In the genomic region with DNA sequence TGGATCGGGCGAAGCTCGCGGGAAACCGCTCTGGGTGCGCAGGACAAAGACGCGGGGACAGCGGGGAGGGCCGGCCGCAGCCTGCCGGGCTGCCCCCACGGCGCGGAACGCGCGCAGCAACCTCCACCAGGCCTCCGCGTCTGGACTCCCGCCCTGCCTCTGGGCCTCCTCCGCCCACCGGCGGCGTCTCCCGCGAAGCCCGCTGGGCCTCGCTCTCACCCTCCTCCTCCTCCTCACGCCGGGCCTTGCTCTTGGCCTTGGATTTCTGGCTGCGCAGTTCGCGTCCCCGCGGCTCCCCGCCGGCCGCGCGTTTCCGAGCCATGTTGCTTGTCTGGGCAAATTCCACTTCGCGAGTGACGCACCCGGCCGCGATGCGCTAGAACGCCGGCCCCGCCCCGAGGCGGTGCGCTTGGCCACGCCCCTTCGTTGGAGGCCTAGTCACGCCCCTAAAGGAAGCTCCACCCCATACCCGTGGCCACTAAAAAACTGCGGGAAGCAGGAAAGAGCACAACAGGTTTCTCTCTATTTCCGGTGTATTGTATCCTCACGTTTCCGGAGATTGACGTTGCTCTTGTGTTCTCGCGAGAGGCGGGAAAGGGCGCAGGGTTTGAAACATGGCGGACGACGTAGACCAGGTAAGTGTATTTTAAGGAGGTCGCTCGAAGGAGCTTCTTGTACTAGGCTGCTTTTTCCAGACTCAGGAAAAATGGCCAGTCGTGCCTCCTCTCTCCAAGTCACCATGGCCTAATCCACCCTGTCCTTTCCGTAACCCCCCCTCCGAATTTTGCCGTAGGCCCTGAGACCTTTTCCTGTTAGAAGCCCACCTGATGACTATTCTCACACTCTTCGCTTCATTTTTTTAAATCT, we compare ENCODE assay signal across 8 cellular contexts. TPM values are rescaled to one million over a fixed set of nuclear protein-coding genes. Genes with fewer than 3 reads are reported as not detected.
A peak's percentile ranks its signal among the peaks of the same experiment; 100 is the strongest.
DNase-seq lines count a peak whose midpoint lies in the region; ATAC-seq, FAIRE-seq and TF ChIP-seq lines count a peak whose summit lies in the region.

A gene (plus strand): TSS at position 571 of the 867 bp plus-strand sequence. CDS start 44 bp downstream, at position 615.
A gene (minus strand): TSS at position 355 of the 867 bp plus-strand sequence. CDS start 33 bp downstream, at position 322.

- H3K79me2 ChIP-seq in OCI-LY7 (ENCODE audit: insufficient read depth, low read depth, low read length): peaks cover 94% of the 10 kb centered on the region

- no TSS peak for BruUV-seq in OCI-LY7 (replicated peaks; lab: Mats Ljungman, UMichigan)

- intact Hi-C loops in OCI-LY7 (cut with micrococcal nuclease; ENCODE audit: unreplicated experiment): loop anchor here (1.0 to 5.0 kb wide), 2 partner anchors 54 to 769 kb away; a partner anchor contains a TSS

- peak within 1 kb of the TSS; percentile 52 for H3K27ac ChIP-seq in OCI-LY7 (ENCODE audit: low read depth, low read length, poor library complexity, severe bottlenecking)

- H3K4me3 ChIP-seq in OCI-LY7 (ENCODE audit: low read depth, low read length, poor library complexity, severe bottlenecking): peak within 1 kb of the TSS; percentile 91

- CTCF ChIA-PET in OCI-LY7 (lab: Charles Lee; ENCODE audit: unreplicated experiment): interaction anchor here (1.0 to 1.4 kb wide), 3 partner anchors 11 to 56 kb away, joined by 3 to 4 read pairs (median 3); no protein-coding TSS in a partner anchor

- H3K4me1 ChIP-seq in OCI-LY7 (ENCODE audit: insufficient read depth, low read length, poor library complexity, severe bottlenecking): peaks cover 53% of the 10 kb centered on the region

- peaks cover 45% of the 10 kb centered on the region for H3K4me1 Mint-ChIP-seq in endothelial cell (ENCODE audit: unreplicated experiment)
- peaks cover 45% of the 10 kb centered on the region for H3K4me1 Mint-ChIP-seq in mesothelial cell of epicardium

- H3K4me2 ChIP-seq in OCI-LY7 (ENCODE audit: low read length): peak within 1 kb of the TSS; percentile 84

- peaks cover 16% of the 10 kb centered on the region; the same call in 1 of the 2 replicates for H4K20me1 ChIP-seq in OCI-LY7 (ENCODE audit: insufficient read depth, low read length)

- peak within 1 kb of the TSS; percentile 90 for H2AFZ ChIP-seq in OCI-LY7 (ENCODE audit: low read length)

- no peaks in the 10 kb centered on the region for H3K9me3 ChIP-seq in OCI-LY7 (ENCODE audit: low read length)

- FAIRE-seq in D721Med (lab: Jason Lieb, UNC): no peak

- H3K4me3 Mint-ChIP-seq in endothelial cell (ENCODE audit: unreplicated experiment) (peak within 1 kb of the TSS; percentile 98), mesothelial cell of epicardium (peak within 1 kb of the TSS; percentile 98)

- DNase-seq in D721Med (ENCODE audit: insufficient read length, low spot score) (peak; percentile 58), HuH-7.5 (ENCODE audit: low spot score) (peak; percentile 90), OCI-LY7 (ENCODE audit: low spot score) (peak; percentile 99), activated T-cell treated with anti-CD3 and anti-CD28 coated beads for 1 hour (ENCODE audit: low read depth) (peak; percentile 97), endothelial cell (ENCODE audit: low spot score) (peak; percentile 96), mesothelial cell of epicardium (ENCODE audit: low spot score in 2 of 2, unreplicated experiment in 2 of 2) (peak; percentile 90 to 98)
- DNase-seq in stimulated activated CD8-positive, alpha-beta memory T cell treated with anti-CD3 and anti-CD28 coated beads, Interleukin-15, amount 100 ng/mL, for 48 hours (ENCODE audit: low read depth in 2 of 2): peak; percentile 88 to 93

- H3K27me3 Mint-ChIP-seq in endothelial cell (ENCODE audit: unreplicated experiment): peaks cover 12% of the 10 kb centered on the region
- H3K27me3 Mint-ChIP-seq in mesothelial cell of epicardium (ENCODE audit: low read depth): no peaks in the 10 kb centered on the region

- no peaks in the 10 kb centered on the region for H3K9me3 Mint-ChIP-seq in endothelial cell (ENCODE audit: unreplicated experiment)
- no peaks in the 10 kb centered on the region for H3K9me3 Mint-ChIP-seq in mesothelial cell of epicardium

- TF ChIP-seq CTCF in D721Med (IDR thresholded peaks at IDR 0.05; ENCODE audit: insufficient read depth, missing control alignments) (no peak), OCI-LY7 (conservative IDR thresholded peaks at IDR 0.05; ENCODE audit: low read length) (no peak), endothelial cell (IDR thresholded peaks at IDR 0.05; ENCODE audit: unreplicated experiment) (no peak), mesothelial cell of epicardium (IDR thresholded peaks at IDR 0.05; ENCODE audit: unreplicated experiment) (no peak)

- no peaks in the 10 kb centered on the region for H3K9me2 ChIP-seq in OCI-LY7 (ENCODE audit: insufficient read depth, low read length)

- ATAC-seq in GM21526 (IDR thresholded peaks at IDR 0.05; ENCODE audit: low FRiP score, unreplicated experiment): peak; percentile 91

- H3K27ac Mint-ChIP-seq in endothelial cell (ENCODE audit: unreplicated experiment) (peak within 1 kb of the TSS; percentile 100), mesothelial cell of epicardium (peak within 1 kb of the TSS; percentile 100)

- peaks cover 26% of the 10 kb centered on the region for H3K36me3 ChIP-seq in OCI-LY7 (ENCODE audit: insufficient read depth, low read length)

- POLR2A ChIA-PET in OCI-LY7 (lab: Charles Lee): interaction anchor here (0.9 to 2.2 kb wide), 8 partner anchors 8 to 473 kb away, joined by 3 to 20 read pairs (median 4); a partner anchor contains a TSS

- peaks cover 6% of the 10 kb centered on the region for H3K36me3 Mint-ChIP-seq in endothelial cell (ENCODE audit: low read depth, unreplicated experiment)
- H3K36me3 Mint-ChIP-seq in mesothelial cell of epicardium: peaks cover 11% of the 10 kb centered on the region

RNA-seq across cellular contexts. Expression of the first gene that starts in this region (rescaled TPM):
- 12.4 and 15.6 TPM in 2 replicates for total RNA-seq in OCI-LY7 (2014; rRNA removed; shearing (Covaris generic))
- total RNA-seq in OCI-LY7 (2022) (21.0 and 21.9 TPM in 2 replicates), endothelial cell (ENCODE audit: unreplicated experiment) (14.7 TPM), mesothelial cell of epicardium (9.6 to 10.9 TPM (median 9.7 TPM) in 3 replicates)

RNA-seq across cellular contexts. Expression of the second gene that starts in this region (rescaled TPM):
- total RNA-seq in OCI-LY7 (2014; rRNA removed; shearing (Covaris generic)): 22.7 and 30.2 TPM in 2 replicates
- total RNA-seq in OCI-LY7 (2022) (38.6 and 44.1 TPM in 2 replicates), endothelial cell (ENCODE audit: unreplicated experiment) (35.6 TPM), mesothelial cell of epicardium (47.5 to 52.0 TPM (median 47.8 TPM) in 3 replicates)

Comparison
In these comparisons a context has a peak if more than half of its experiments do, and no peak if none do; other contexts are left out.
1. Peak in every context shown above with its lines: DNase-seq, ATAC-seq, H3K4me3 ChIP-seq and H3K27ac ChIP-seq.